In genomic region chr15:88490036-88490435, GRCh38 we compare ENCODE assay signal across 21 cellular contexts.
"Had no signal": no experiment of that assay in that cellular context is flagged by ENCODE, and none has a peak within 500 bp of the region (broad histone marks: within the 10 kb centered on the region; RNA-seq: fewer than 3 reads in every experiment).

No MANE protein-coding gene starts in this region.

- H3K9ac ChIP-seq: SK-N-SH had no signal

- DNase-seq: IMR-90, KG1, MV-4-11, NCI-H1048, NCI-H1105, NCI-H1417, NCI-H1436 treated with DMSO at 0.1 percent for 48 hours, NCI-H1694 treated with DMSO at 0.1 percent for 48 hours, NCI-H1930, NCI-H2081, NCI-H2107, NCI-H2227 treated with DMSO at 0.1 percent for 48 hours, NCI-H524, NCI-H69, NCI-H774, Right ventricle myocardium superior, RPMI8226, SIG-M5, SK-N-SH had no signal

- FAIRE-seq: HepG2, RCC 7860 had no signal

- H3K9me3 ChIP-seq: SK-N-SH had no signal

- H3K4me2 ChIP-seq: SK-N-SH had no signal
